In genomic region chr5:36152324-36153298, GRCh38 we compare ENCODE assay signal across 9 cellular contexts. TPM values are rescaled to one million over a fixed set of nuclear protein-coding genes. Genes with fewer than 3 reads are reported as not detected.
DNase-seq lines count a peak whose midpoint lies in the region; ATAC-seq and TF ChIP-seq lines count a peak whose summit lies in the region.
"Had no signal": no experiment of that assay in that cellular context is flagged by ENCODE, and none has a peak within 500 bp of the region (broad histone marks: within the 10 kb centered on the region; RNA-seq: fewer than 3 reads in every experiment).

No MANE protein-coding gene starts in this region.

- DNase-seq in NCI-H1105 treated with DMSO at 0.1 percent for 48 hours (lab: John Stamatoyannopoulos, UW) = peak; percentile 53
- no peak for DNase-seq in NCI-H1105 (lab: John Stamatoyannopoulos, UW)
- no peak for DNase-seq in HCT116 (ENCODE audit: low read depth, low spot score)
- peak; percentile 2 for DNase-seq in RPMI8226
- DNase-seq in DMS79 (lab: John Stamatoyannopoulos, UW) = no peak
- DNase-seq in T1000 (lab: John Stamatoyannopoulos, UW) = no peak

- no peak for TF ChIP-seq POLR2A in HCT116 (IDR thresholded peaks at IDR 0.05; ENCODE audit: borderline replicate concordance, extremely low read depth, insufficient read depth, insufficient read length)

- H4K20me1 ChIP-seq in HCT116 (ENCODE audit: insufficient read depth) = no peaks in the 10 kb centered on the region; the same call in 1 of the 2 replicates

- H2AFZ ChIP-seq in HCT116 (ENCODE audit: low read depth, low read length, poor library complexity, severe bottlenecking) = no peak overlapping the region

- no peaks in the 10 kb centered on the region for H3K9me2 ChIP-seq in HCT116 (ENCODE audit: insufficient read depth)

- H3K27me3 ChIP-seq in HCT116 (ENCODE audit: insufficient read depth, low read length) (no peaks in the 10 kb centered on the region), endocrine pancreas (ENCODE audit: control insufficient read depth, insufficient read depth, low read length) (no peaks in the 10 kb centered on the region), muscle layer of duodenum (ENCODE audit: low read depth, low read length) (no peaks in the 10 kb centered on the region)
- H3K27me3 ChIP-seq: foreskin keratinocyte had no signal

- H3K9ac ChIP-seq in HCT116 (ENCODE audit: low read length) (peak overlapping the region; percentile 83), endocrine pancreas (ENCODE audit: control insufficient read depth, insufficient read depth, low read length) (peak overlapping the region; percentile 82)

- CTCF ChIA-PET in HCT116 (lab: Charles Lee) = interaction anchor here (1.0 to 2.5 kb wide), 3 partner anchors 26 to 90 kb away, joined by 3 to 13 read pairs (median 10); no protein-coding TSS in a partner anchor

- H3K4me2 ChIP-seq in HCT116 (ENCODE audit: low read length) = peak overlapping the region; percentile 79

- peaks cover 6 to 12% of the 10 kb centered on the region in 2 experiments; a peak in 3 of 4 replicates for H3K4me1 ChIP-seq in HCT116 (ENCODE audit: control insufficient read depth in 1 of 2, insufficient read depth in 2 of 2, low read length in 2 of 2)
- peaks cover 16% of the 10 kb centered on the region for H3K4me1 ChIP-seq in endocrine pancreas (ENCODE audit: control insufficient read depth, insufficient read depth, low read length)
- H3K4me1 ChIP-seq in muscle layer of duodenum (ENCODE audit: control insufficient read depth in 1 of 2, insufficient read depth in 2 of 2, low read length in 2 of 2) = peaks cover 9 to 18% of the 10 kb centered on the region in 2 donors

- peak overlapping the region; percentile 27 for H3K27ac ChIP-seq in HCT116 (ENCODE audit: low read depth, low read length)
- peak overlapping the region; percentile 69 for H3K27ac ChIP-seq in muscle layer of duodenum (ENCODE audit: low read length)
- H3K27ac ChIP-seq: foreskin keratinocyte had no signal

- POLR2A ChIA-PET in HCT116 (lab: Charles Lee) = no interaction called here

- TF ChIP-seq CTCF in HCT116 (IDR thresholded peaks at IDR 0.05 in 2 of 3, conservative IDR thresholded peaks at IDR 0.05 in 1 of 3; ENCODE audit: borderline replicate concordance in 1 of 3, insufficient read depth in 1 of 3, low read depth in 2 of 3, low read length in 2 of 3) = no peak

- peaks cover 57% of the 10 kb centered on the region for H3K79me2 ChIP-seq in HCT116 (ENCODE audit: insufficient read depth, low read length)

- no peaks in the 10 kb centered on the region for H3K9me3 ChIP-seq in HCT116 (ENCODE audit: control insufficient read depth in 1 of 2, insufficient read depth in 1 of 2, low read depth in 1 of 2, low read length in 2 of 2)
- no peaks in the 10 kb centered on the region for H3K9me3 ChIP-seq in endocrine pancreas (ENCODE audit: control insufficient read depth, low read length)
- no peaks in the 10 kb centered on the region for H3K9me3 ChIP-seq in muscle layer of duodenum (ENCODE audit: control insufficient read depth in 1 of 2, low read length in 2 of 2)

- TSS peak; percentile 78 for BruUV-seq in HCT116 (replicated peaks; lab: Mats Ljungman, UMichigan)

- peaks cover 25 to 26% of the 10 kb centered on the region in 2 experiments; a peak in 3 of 4 replicates for H3K36me3 ChIP-seq in HCT116 (ENCODE audit: control insufficient read depth in 1 of 2, insufficient read depth in 2 of 2, low read length in 2 of 2)
- H3K36me3 ChIP-seq in endocrine pancreas (ENCODE audit: control insufficient read depth, insufficient read depth, low read length) = no peaks in the 10 kb centered on the region
- peaks cover 0 to 14% of the 10 kb centered on the region in 2 donors for H3K36me3 ChIP-seq in muscle layer of duodenum (ENCODE audit: control insufficient read depth in 1 of 2, insufficient read depth in 2 of 2, low read length in 2 of 2)

- intact Hi-C loops in HCT116 (cut with micrococcal nuclease) = loop anchor here (5.0 kb wide), 1 partner anchor 90 kb away; the partner anchor contains the start of gene NADK2

- no peak for ATAC-seq in HCT116

- RAD21 ChIA-PET in HCT116 (lab: Charles Lee; ENCODE audit: low non-redundant PET in 1 of 2, low total read pairs in 2 of 2, uncharacterized antibody in 2 of 2, unreplicated experiment in 2 of 2) = interaction anchor here in 1 of 2 experiments (0.7 kb wide), 1 partner anchor 68 kb away, joined by 4 read pairs; no protein-coding TSS in a partner anchor

- peak overlapping the region; percentile 73 to 81 for H3K4me3 ChIP-seq in HCT116 (replicated peaks in 1 of 2; ENCODE audit: low read depth in 1 of 2, low read length in 2 of 2)
- peak overlapping the region; percentile 93 for H3K4me3 ChIP-seq in endocrine pancreas (ENCODE audit: control insufficient read depth, insufficient read depth, low read length)
- H3K4me3 ChIP-seq in muscle layer of duodenum (ENCODE audit: low read depth in 1 of 2, low read length in 2 of 2) = peak overlapping the region; percentile 87 to 96

- TF ChIP-seq RAD21 in HCT116 (IDR thresholded peaks at IDR 0.05; ENCODE audit: low read depth) = no peak

TF ChIP-seq in HCT116, 20 proteins besides CTCF, POLR2A, EP300 and RAD21:
- TF ChIP-seq SRF (IDR thresholded peaks at IDR 0.05; ENCODE audit: low read depth) (no peak), ZFX (IDR thresholded peaks at IDR 0.05) (peak; percentile 54), FOSL1 (IDR thresholded peaks at IDR 0.05; ENCODE audit: low read depth) (no peak)

RNA-seq across cellular contexts. Expression of gene SKP2, which starts 0.7 kb away (rescaled TPM):
- 44.3 TPM for total RNA-seq in HCT116 (2021; ENCODE audit: unreplicated experiment)
- 9.1 and 12.5 TPM in 2 replicates for polyA plus RNA-seq in HCT116 (2012)

RNA-seq across cellular contexts. Expression of gene LMBRD2, which starts 0.9 kb away (rescaled TPM):
- 1.1 TPM for total RNA-seq in HCT116 (2021; ENCODE audit: unreplicated experiment)
- 0.20 and 0.25 TPM in 2 replicates for polyA plus RNA-seq in HCT116 (2012)

Comparison
In these comparisons a context has a peak if more than half of its experiments do, and no peak if none do; other contexts are left out.
1. DNase-seq: peak in NCI-H1105 treated with DMSO at 0.1 percent for 48 hours (single experiment) and RPMI8226 (single experiment); none in NCI-H1105 (single experiment), HCT116 (single experiment), DMS79 (single experiment) and T1000 (single experiment).
2. Peak in every context shown above with its lines, with median percentiles within 50 percentile points of each other: H3K4me3 ChIP-seq.